In genomic region chr12:96714199-96714598, GRCh38 we compare ENCODE assay signal across 25 cellular contexts.
DNase-seq lines count a peak whose midpoint lies in the region; ATAC-seq, FAIRE-seq and TF ChIP-seq lines count a peak whose summit lies in the region.
"Had no signal": no experiment of that assay in that cellular context is flagged by ENCODE, and none has a peak within 500 bp of the region (broad histone marks: within the 10 kb centered on the region; RNA-seq: fewer than 3 reads in every experiment).

No MANE protein-coding gene starts in this region.

- H3K4me3 ChIP-seq in A549 (no peak overlapping the region), DND-41 (ENCODE audit: low read depth in 1 of 2, low read length in 2 of 2) (no peak overlapping the region), IMR-90 (ENCODE audit: insufficient read depth, low read depth, low read length) (no peak overlapping the region), K562 (no peak overlapping the region), breast epithelium (no peak overlapping the region)
- H3K4me3 ChIP-seq: BLaER1 had no signal

- no peaks in the 10 kb centered on the region for H3K9me3 Mint-ChIP-seq in activated T-cell treated with anti-CD3 and anti-CD28 coated beads, Interleukin-2, amount 50 U/mL, for 72 hours
- H3K9me3 Mint-ChIP-seq: CD4-positive, alpha-beta memory T cell; CD4-positive, CD25-positive, alpha-beta regulatory T cell had no signal

- H3K36me3 ChIP-seq in DND-41 (ENCODE audit: insufficient read depth, low read length) (no peaks in the 10 kb centered on the region), IMR-90 (ENCODE audit: control insufficient read depth, insufficient read depth, low read length) (no peaks in the 10 kb centered on the region), K562 (ENCODE audit: control insufficient read depth, insufficient read depth, low read length) (no peaks in the 10 kb centered on the region), breast epithelium (no peaks in the 10 kb centered on the region)
- H3K36me3 ChIP-seq: BE2C, BLaER1 had no signal

- 0 out of 2 replicates have a peak overlapping the region, but pooled peaks have one; percentile 44 for H2AFZ ChIP-seq in DND-41 (ENCODE audit: low read depth, low read length)
- H2AFZ ChIP-seq in IMR-90 (replicated peaks; ENCODE audit: low read length, poor library complexity), result no peak overlapping the region
- no peak overlapping the region for H2AFZ ChIP-seq in K562 (ENCODE audit: low read depth, low read length)

- TF ChIP-seq POLR2A in A549 (IDR thresholded peaks at IDR 0.05; ENCODE audit: low read length) (no peak), IMR-90 (IDR thresholded peaks at IDR 0.05; ENCODE audit: low read depth, low read length) (no peak), K562 (conservative IDR thresholded peaks at IDR 0.05) (no peak), breast epithelium (IDR thresholded peaks at IDR 0.05) (no peak)

- no peak overlapping the region for H3K56ac ChIP-seq in IMR-90 (ENCODE audit: extremely low read depth, insufficient read depth, low read length)

- H2BK5ac ChIP-seq in IMR-90 (ENCODE audit: low read depth, low read length, poor library complexity, severe bottlenecking), result no peak overlapping the region

- no peak overlapping the region for H3K14ac ChIP-seq in IMR-90 (replicated peaks; ENCODE audit: low read depth, low read length)

- H2AK9ac ChIP-seq in IMR-90 (replicated peaks; ENCODE audit: low read depth, low read length, poor library complexity), result no peak overlapping the region

- BruUV-seq in IMR-90 (replicated peaks; lab: Mats Ljungman, UMichigan) (no TSS peak), K562 (replicated peaks; lab: Mats Ljungman, UMichigan) (no TSS peak)

- H2BK15ac ChIP-seq in IMR-90 (ENCODE audit: low read depth, low read length), result no peak overlapping the region

- H2BK20ac ChIP-seq in IMR-90 (ENCODE audit: low read depth, low read length), result no peak overlapping the region

- H3K9ac ChIP-seq in DND-41 (ENCODE audit: low read depth, low read length) (no peak overlapping the region), IMR-90 (ENCODE audit: low read depth, low read length) (no peak overlapping the region), K562 (ENCODE audit: insufficient read depth in 1 of 2, low read depth in 2 of 2, low read length in 2 of 2) (no peak overlapping the region)
- H3K9ac ChIP-seq: BLaER1 had no signal

- dilution Hi-C loops in IMR-90 (cut with HindIII; ENCODE audit: low sequenced_read_pairs, unreplicated experiment), result no loop called here

- no peak overlapping the region for H4K8ac ChIP-seq in IMR-90 (ENCODE audit: low read depth in 2 of 2, low read length in 2 of 2)

- no peaks in the 10 kb centered on the region for H3K4me1 ChIP-seq in A549
- peaks cover 4% of the 10 kb centered on the region; the same call in 1 of the 2 replicates for H3K4me1 ChIP-seq in DND-41 (ENCODE audit: insufficient read depth, low read length)
- no peaks in the 10 kb centered on the region for H3K4me1 ChIP-seq in IMR-90 (ENCODE audit: control insufficient read depth, insufficient read depth, low read length)
- no peaks in the 10 kb centered on the region for H3K4me1 ChIP-seq in K562 (replicated peaks in 1 of 2; ENCODE audit: control insufficient read depth in 2 of 2, insufficient read depth in 2 of 2, low read length in 2 of 2)
- no peaks in the 10 kb centered on the region for H3K4me1 ChIP-seq in breast epithelium
- H3K4me1 ChIP-seq: BE2C, BLaER1 had no signal

- H3K79me2 ChIP-seq in DND-41 (ENCODE audit: insufficient read depth, low read length) (no peaks in the 10 kb centered on the region), K562 (ENCODE audit: control insufficient read depth, insufficient read depth, low read length) (no peaks in the 10 kb centered on the region)

- no peak overlapping the region for H3K18ac ChIP-seq in IMR-90 (ENCODE audit: low read depth, low read length)

- H3K23ac ChIP-seq in IMR-90 (ENCODE audit: low read depth, low read length), result no peak overlapping the region

- no peak overlapping the region for H3K4me3 Mint-ChIP-seq in activated T-cell treated with anti-CD3 and anti-CD28 coated beads, Interleukin-2, amount 50 U/mL, for 72 hours
- H3K4me3 Mint-ChIP-seq: CD14-positive monocyte; CD4-positive, alpha-beta memory T cell; CD4-positive, CD25-positive, alpha-beta regulatory T cell; CD8-positive, alpha-beta memory T cell had no signal

- no peaks in the 10 kb centered on the region for H3K79me1 ChIP-seq in IMR-90 (ENCODE audit: low read depth in 1 of 2, low read length in 2 of 2)

- CTCF ChIA-PET in A549 (lab: Yijun Ruan, JAX) (no interaction called here), IMR-90 (lab: Yijun Ruan, JAX) (no interaction called here), K562 (lab: Yijun Ruan, JAX; ENCODE audit: low intra/inter-chr PET ratio) (no interaction called here), RWPE1 (lab: Yijun Ruan, JAX) (no interaction called here)

- TF ChIP-seq CTCF in A549 (IDR thresholded peaks at IDR 0.05) (no peak), DND-41 (IDR thresholded peaks at IDR 0.05; ENCODE audit: borderline replicate concordance, extremely low read depth, low read length, poor library complexity, severe bottlenecking) (no peak), IMR-90 (conservative IDR thresholded peaks at IDR 0.05; ENCODE audit: low read depth, low read length) (no peak), K562 (IDR thresholded peaks at IDR 0.05 in 2 of 3, conservative IDR thresholded peaks at IDR 0.05 in 1 of 3; ENCODE audit: insufficient read depth in 2 of 3, low read depth in 1 of 3, low read length in 3 of 3) (no peak), RWPE1 (conservative IDR thresholded peaks at IDR 0.05; ENCODE audit: low read depth) (no peak), breast epithelium (IDR thresholded peaks at IDR 0.05) (no peak)

- H3K27me3 Mint-ChIP-seq in activated T-cell treated with anti-CD3 and anti-CD28 coated beads, Interleukin-2, amount 50 U/mL, for 72 hours (ENCODE audit: low read depth), result peaks cover 5% of the 10 kb centered on the region

- TF ChIP-seq EP300 in A549 (IDR thresholded peaks at IDR 0.05) (no peak), K562 (IDR thresholded peaks at IDR 0.05; ENCODE audit: low read length) (no peak)

- H3K9me3 ChIP-seq in A549, result no peaks in the 10 kb centered on the region
- H3K9me3 ChIP-seq in DND-41 (ENCODE audit: insufficient read depth, low read length, severe bottlenecking), result no peaks in the 10 kb centered on the region
- no peaks in the 10 kb centered on the region for H3K9me3 ChIP-seq in IMR-90 (ENCODE audit: control insufficient read depth, insufficient read depth, low read length)
- no peaks in the 10 kb centered on the region for H3K9me3 ChIP-seq in K562 (replicated peaks; ENCODE audit: control insufficient read depth, insufficient read depth, low read depth, low read length)
- no peaks in the 10 kb centered on the region for H3K9me3 ChIP-seq in breast epithelium
- H3K9me3 ChIP-seq: BE2C, BLaER1 had no signal

- no peak overlapping the region for H3K27ac ChIP-seq in A549
- no peak overlapping the region for H3K27ac ChIP-seq in DND-41 (ENCODE audit: low read length)
- no peak overlapping the region for H3K27ac ChIP-seq in IMR-90 (ENCODE audit: insufficient read depth, low read length)
- no peak overlapping the region for H3K27ac ChIP-seq in K562 (ENCODE audit: extremely low read depth, low read depth, low read length)
- H3K27ac ChIP-seq in RWPE1, result no peak overlapping the region
- no peak overlapping the region for H3K27ac ChIP-seq in breast epithelium
- H3K27ac ChIP-seq: BLaER1 had no signal

- H2AK5ac ChIP-seq in IMR-90 (ENCODE audit: low read depth, low read length), result no peak overlapping the region

- no peak for TF ChIP-seq RAD21 in A549 (conservative IDR thresholded peaks at IDR 0.05 in 1 of 2, IDR thresholded peaks at IDR 0.05 in 1 of 2)
- TF ChIP-seq RAD21 in IMR-90 (IDR thresholded peaks at IDR 0.05; ENCODE audit: low read length), result no peak
- no peak for TF ChIP-seq RAD21 in K562 (CRISPR knock-in tag; conservative IDR thresholded peaks at IDR 0.05 in 1 of 2, IDR thresholded peaks at IDR 0.05 in 1 of 2)

- H4K91ac ChIP-seq in IMR-90 (ENCODE audit: insufficient read depth, low read depth, low read length), result no peak overlapping the region

- intact Hi-C loops in IMR-90 (cut with micrococcal nuclease), result no loop called here
- intact Hi-C loops in K562 (cut with micrococcal nuclease), result no loop called here
- intact Hi-C loops in breast epithelium (cut with DNase I; ENCODE audit: low total_unique reads), result no loop called here

- no peak overlapping the region for H3K27ac Mint-ChIP-seq in activated T-cell treated with anti-CD3 and anti-CD28 coated beads, Interleukin-2, amount 50 U/mL, for 72 hours
- H3K27ac Mint-ChIP-seq: CD14-positive monocyte; CD4-positive, alpha-beta memory T cell; CD4-positive, CD25-positive, alpha-beta regulatory T cell; CD8-positive, alpha-beta memory T cell had no signal

- H3K27me3 ChIP-seq in DND-41 (ENCODE audit: insufficient read depth, low read length, poor library complexity), result no peaks in the 10 kb centered on the region
- no peaks in the 10 kb centered on the region for H3K27me3 ChIP-seq in IMR-90 (ENCODE audit: control insufficient read depth, insufficient read depth, low read length)
- no peaks in the 10 kb centered on the region for H3K27me3 ChIP-seq in K562 (ENCODE audit: control insufficient read depth in 2 of 2, insufficient read depth in 2 of 2, low read length in 2 of 2)
- H3K27me3 ChIP-seq in breast epithelium, result no peaks in the 10 kb centered on the region
- H3K27me3 ChIP-seq: BE2C, BLaER1 had no signal

- no peak for ATAC-seq in A549
- ATAC-seq in DND-41 (ENCODE audit: insufficient read depth, low read depth), result no peak
- no peak for ATAC-seq in IMR-90 (ENCODE audit: low read depth)
- ATAC-seq in K562, result no peak
- no peak for ATAC-seq in activated T-cell treated with anti-CD3 and anti-CD28 coated beads, Interleukin-2, amount 50 U/mL, for 72 hours (replicated peaks in 1 of 2)

- WGBS in A549 (ENCODE audit: missing lambda C conversion rate), result 35% methylated on average over 3 of the region's 3 CpGs
- 20% methylated on average over 1 of the region's 3 CpGs; no CpG with 5 or more reads in 1 of the 2 experiments for WGBS in IMR-90 (ENCODE audit: extremely low coverage in 2 of 2, insufficient read length in 1 of 2), 2 experiments
- WGBS in K562 (ENCODE audit: insufficient coverage, low coverage, missing lambda C conversion rate), result 2% methylated on average over 3 of the region's 3 CpGs

- H3K4ac ChIP-seq in IMR-90 (ENCODE audit: low read depth, low read length), result no peak overlapping the region

- H4K20me1 ChIP-seq in DND-41 (ENCODE audit: insufficient read depth, low read length), result no peaks in the 10 kb centered on the region
- no peaks in the 10 kb centered on the region for H4K20me1 ChIP-seq in IMR-90 (ENCODE audit: insufficient read depth, low read length)
- H4K20me1 ChIP-seq in K562 (replicated peaks; ENCODE audit: control insufficient read depth, insufficient read depth, low read length), result no peaks in the 10 kb centered on the region
- H4K20me1 ChIP-seq: BLaER1 had no signal

- in situ Hi-C loops in IMR-90 (cut with MboI; ENCODE audit: low sequenced_read_pairs) (no loop called here), K562 (cut with MboI) (no loop called here)

- POLR2A ChIA-PET in A549 (lab: Yijun Ruan, JAX), result no interaction called here
- POLR2A ChIA-PET in IMR-90 (lab: Charles Lee; ENCODE audit: unreplicated experiment), result no interaction called here
- POLR2A ChIA-PET in K562 (lab: Yijun Ruan, JAX), result no interaction called here
- POLR2A ChIA-PET in RWPE1 (lab: Yijun Ruan, JAX; ENCODE audit: low non-redundant PET), result no interaction called here

- no peak overlapping the region for H4K5ac ChIP-seq in IMR-90 (ENCODE audit: low read depth, low read length)

- H3K4me1 Mint-ChIP-seq in activated T-cell treated with anti-CD3 and anti-CD28 coated beads, Interleukin-2, amount 50 U/mL, for 72 hours (ENCODE audit: low read depth), result no peaks in the 10 kb centered on the region
- H3K4me1 Mint-ChIP-seq: CD14-positive monocyte had no signal

- no peak overlapping the region for H2BK120ac ChIP-seq in IMR-90 (ENCODE audit: low read depth, low read length)

- H3K9me1 ChIP-seq in IMR-90 (ENCODE audit: insufficient read depth, low read length) (no peaks in the 10 kb centered on the region), K562 (ENCODE audit: control insufficient read depth, insufficient read depth, low read length) (no peaks in the 10 kb centered on the region)

- H3K4me2 ChIP-seq in A549, result no peak overlapping the region
- no peak overlapping the region for H3K4me2 ChIP-seq in DND-41 (ENCODE audit: insufficient read depth, low read length)
- H3K4me2 ChIP-seq in IMR-90 (ENCODE audit: low read depth, low read length), result no peak overlapping the region
- no peak overlapping the region for H3K4me2 ChIP-seq in K562 (ENCODE audit: insufficient read depth, low read length)
- H3K4me2 ChIP-seq: BLaER1 had no signal

- FAIRE-seq in A549 (lab: Jason Lieb, UNC) (no peak), K562 (lab: Jason Lieb, UNC) (no peak)
- FAIRE-seq: A204.1, G401.6, GM12891 had no signal

- no peaks in the 10 kb centered on the region for H3K36me3 Mint-ChIP-seq in activated T-cell treated with anti-CD3 and anti-CD28 coated beads, Interleukin-2, amount 50 U/mL, for 72 hours (ENCODE audit: insufficient read depth in 2 of 2)
- H3K36me3 Mint-ChIP-seq: CD14-positive monocyte; CD4-positive, alpha-beta memory T cell; CD4-positive, CD25-positive, alpha-beta regulatory T cell had no signal

- no peak for DNase-seq in A549 (ENCODE audit: low read depth in 1 of 2, low spot score in 1 of 2)
- DNase-seq in DND-41, result no peak
- no peak for DNase-seq in IMR-90
- DNase-seq in K562 (ENCODE audit: extremely low read depth in 1 of 4, low spot score in 3 of 4), result no peak
- DNase-seq in AG20443 (ENCODE audit: low spot score), result no peak
- DNase-seq in RWPE1 (ENCODE audit: low spot score), result no peak
- no peak for DNase-seq in breast epithelium (ENCODE audit: low spot score in 2 of 2)
- no peak for DNase-seq in activated T-cell treated with anti-CD3 and anti-CD28 coated beads, Interleukin-2, amount 50 U/mL, for 72 hours
- DNase-seq: 8988T; BE2C; C1 segment of cervical spinal cord; CD4-positive, alpha-beta memory T cell; CD4-positive, CD25-positive, alpha-beta regulatory T cell; CD8-positive, alpha-beta memory T cell; COR-L47; DMS 273 treated with DMSO at 0.1 percent for 48 hours; DMS153; DMS53; DMS79; GF-D8 had no signal

Comparison
In these comparisons a context has a peak if more than half of its experiments do, and no peak if none do; other contexts are left out.
1. Of the 35 proteins assayed by ChIP-seq in both K562 and A549: peak only in K562: none; only in A549: none; in both: CEBPB; in neither: 34.